In genomic region chr9:113657765-113658564, GRCh38 we compare ENCODE assay signal across 8 cellular contexts.
DNase-seq lines count a peak whose midpoint lies in the region; ATAC-seq lines count a peak whose summit lies in the region.

No MANE protein-coding gene starts in this region.

- peak; percentile 91 for ATAC-seq in GM18867 (IDR thresholded peaks at IDR 0.05; ENCODE audit: unreplicated experiment)
- peak; percentile 87 for ATAC-seq in HG03196 (IDR thresholded peaks at IDR 0.05; ENCODE audit: unreplicated experiment)
- ATAC-seq in left lobe of liver, result peak; percentile 93

- DNase-seq in AG08396 (ENCODE audit: low spot score), result peak; percentile 86
- peak; percentile 9 for DNase-seq in NCI-H446 treated with DMSO at 0.1 percent for 48 hours (lab: John Stamatoyannopoulos, UW)
- peak; percentile 67 for DNase-seq in activated CD4-positive, alpha-beta T cell treated with anti-CD3 and anti-CD28 coated beads for 1 hour
- peak; percentile 89 for DNase-seq in cerebellum (ENCODE audit: low spot score)
- DNase-seq in left lobe of liver (ENCODE audit: low spot score), result peak; percentile 88
- DNase-seq in stimulated activated CD4-positive, alpha-beta T cell treated with anti-CD3 and anti-CD28 coated beads, Interleukin-4, amount 100 ng/mL, for 48 hours (ENCODE audit: low read depth in 2 of 2), result peak; percentile 73 to 84

Comparison
In these comparisons a context has a peak if more than half of its experiments do, and no peak if none do; other contexts are left out.
1. Peak in every context shown above with its lines: DNase-seq and ATAC-seq.
2. DNase-seq: peak in every context shown above with its lines; median percentile 89 in cerebellum; 88 in left lobe of liver; 86 in AG08396; 78 in stimulated activated CD4-positive, alpha-beta T cell treated with anti-CD3 and anti-CD28 coated beads, Interleukin-4, amount 100 ng/mL, for 48 hours; 67 in activated CD4-positive, alpha-beta T cell treated with anti-CD3 and anti-CD28 coated beads for 1 hour; 9 in NCI-H446 treated with DMSO at 0.1 percent for 48 hours.